27 cellular contexts compared by ENCODE assay signal in genomic region chr16:83698964-83699363, GRCh38.
"Had no signal": no experiment of that assay in that cellular context is flagged by ENCODE, and none has a peak within 500 bp of the region (broad histone marks: within the 10 kb centered on the region; RNA-seq: fewer than 3 reads in every experiment).

No MANE protein-coding gene starts in this region.

- H3K27ac ChIP-seq: epithelial cell of prostate, esophagus muscularis mucosa, foreskin keratinocyte, gastroesophageal sphincter, heart left ventricle, hepatocyte, prostate gland, sigmoid colon, skin epidermis, spleen, transverse colon, vagina had no signal

- H3K9me3 Mint-ChIP-seq: endodermal cell, nephron had no signal

- H3K4me3 ChIP-seq: esophagus muscularis mucosa, gastroesophageal sphincter, heart left ventricle, hepatocyte, prostate gland, sigmoid colon, skin epidermis, spleen, transverse colon, vagina had no signal

- ATAC-seq: foreskin keratinocyte; gastroesophageal sphincter; heart left ventricle; left lobe of liver; naive thymus-derived CD4-positive, alpha-beta T cell; right cardiac atrium; stimulated activated naive B cell treated with anti-CD40 and anti-IgM and Interleukin-4, amounts not matched to agents 10 μg/mL and 1 μg/mL and 100 μg/mL, for 72 hours had no signal

- H3K4me1 Mint-ChIP-seq: endodermal cell; naive thymus-derived CD4-positive, alpha-beta T cell; nephron had no signal

- H3K4me3 Mint-ChIP-seq: endodermal cell; naive thymus-derived CD4-positive, alpha-beta T cell; nephron; stimulated activated naive B cell treated with anti-CD40 and anti-IgM and Interleukin-4, amounts not matched to agents 10 μg/mL and 1 μg/mL and 100 μg/mL, for 72 hours; stimulated activated naive CD8-positive, alpha-beta T cell treated with anti-CD3 and anti-CD28 coated beads, Interleukin-15, Interleukin-2, amounts not matched to agents 100 ng/mL and 50 ng/mL, for 24 hours had no signal

- H3K36me3 Mint-ChIP-seq: naive thymus-derived CD4-positive, alpha-beta T cell; stimulated activated naive B cell treated with anti-CD40 and anti-IgM and Interleukin-4, amounts not matched to agents 10 μg/mL and 1 μg/mL and 100 μg/mL, for 72 hours had no signal

- H3K4me1 ChIP-seq: esophagus muscularis mucosa, foreskin keratinocyte, gastroesophageal sphincter, heart left ventricle, prostate gland, sigmoid colon, spleen, transverse colon, vagina had no signal

- H3K36me3 ChIP-seq: esophagus muscularis mucosa, gastroesophageal sphincter, heart left ventricle, prostate gland, sigmoid colon, spleen, transverse colon, vagina had no signal

- H3K27me3 Mint-ChIP-seq: stimulated activated naive CD8-positive, alpha-beta T cell treated with anti-CD3 and anti-CD28 coated beads, Interleukin-15, Interleukin-2, amounts not matched to agents 100 ng/mL and 50 ng/mL, for 24 hours had no signal

- H3K27ac Mint-ChIP-seq: endodermal cell; nephron; stimulated activated naive B cell treated with anti-CD40 and anti-IgM and Interleukin-4, amounts not matched to agents 10 μg/mL and 1 μg/mL and 100 μg/mL, for 72 hours; stimulated activated naive CD8-positive, alpha-beta T cell treated with anti-CD3 and anti-CD28 coated beads, Interleukin-15, Interleukin-2, amounts not matched to agents 100 ng/mL and 50 ng/mL, for 24 hours had no signal

- H3K27me3 ChIP-seq: foreskin keratinocyte, gastroesophageal sphincter, heart left ventricle, hepatocyte, sigmoid colon, transverse colon, vagina had no signal

- DNase-seq: cerebellar nuclear complex; cortex of kidney; endodermal cell; foreskin keratinocyte; heart left ventricle; kidney; mammary epithelial cell; mesendoderm; midbrain; naive thymus-derived CD4-positive, alpha-beta T cell; nucleus accumbens; right cardiac atrium; sigmoid colon; spleen; stimulated activated CD4-positive, alpha-beta T cell treated with anti-CD3 and anti-CD28 coated beads, Interleukin-4, amount 100 ng/mL, for 4 hours; stimulated activated naive B cell treated with anti-CD40 and anti-IgM and Interleukin-4, amounts not matched to agents 10 μg/mL and 1 μg/mL and 100 μg/mL, for 72 hours; transverse colon had no signal

- H3K9me3 ChIP-seq: esophagus muscularis mucosa, gastroesophageal sphincter, heart left ventricle, prostate gland, sigmoid colon, spleen, transverse colon, vagina had no signal
